18 cellular contexts compared by ENCODE assay signal in genomic region chr18:4869101-4869500, GRCh38.
A peak's percentile ranks its signal among the peaks of the same experiment; 100 is the strongest.
DNase-seq lines count a peak whose midpoint lies in the region; TF ChIP-seq lines count a peak whose summit lies in the region.
"Had no signal": no experiment of that assay in that cellular context is flagged by ENCODE, and none has a peak within 500 bp of the region (broad histone marks: within the 10 kb centered on the region; RNA-seq: fewer than 3 reads in every experiment).

No MANE protein-coding gene starts in this region.

- H3K9ac ChIP-seq in HUES48 (ENCODE audit: low read depth, low read length) (no peak overlapping the region), iPS-18a (ENCODE audit: low read length) (no peak overlapping the region), neural progenitor cell (no peak overlapping the region)
- H3K9ac ChIP-seq: BLaER1 had no signal

- peaks cover 13% of the 10 kb centered on the region for H3F3A ChIP-seq in neural progenitor cell (ENCODE audit: low read depth)

- H2AFZ ChIP-seq in neural progenitor cell (replicated peaks) = peak overlapping the region; percentile 7

- no peaks in the 10 kb centered on the region for H3K79me2 ChIP-seq in neural progenitor cell (ENCODE audit: low read depth)

- peaks cover 6% of the 10 kb centered on the region for H3K4me1 Mint-ChIP-seq in neural progenitor cell
- H3K4me1 Mint-ChIP-seq: B cell; CD4-positive, CD25-positive, alpha-beta regulatory T cell had no signal

- H3K9me3 Mint-ChIP-seq in neural progenitor cell = peaks cover 9% of the 10 kb centered on the region

- peak overlapping the region; percentile 53 for H3K27ac ChIP-seq in HUES48 (ENCODE audit: low read depth, low read length)
- peak overlapping the region; percentile 14 for H3K27ac ChIP-seq in iPS-18a (ENCODE audit: low read length)
- H3K27ac ChIP-seq in neural progenitor cell = no peak overlapping the region
- H3K27ac ChIP-seq: BLaER1, C4-2B had no signal

- H3K36me3 Mint-ChIP-seq in neural progenitor cell = no peaks in the 10 kb centered on the region
- H3K36me3 Mint-ChIP-seq: CD4-positive, CD25-positive, alpha-beta regulatory T cell; CD8-positive, alpha-beta T cell had no signal

- no peak overlapping the region for H3K4me3 Mint-ChIP-seq in neural progenitor cell
- H3K4me3 Mint-ChIP-seq: B cell; CD4-positive, CD25-positive, alpha-beta regulatory T cell; CD8-positive, alpha-beta T cell; HFFc6 had no signal

- H3K27me3 Mint-ChIP-seq in neural progenitor cell (ENCODE audit: insufficient read depth, low read depth) = no peaks in the 10 kb centered on the region
- H3K27me3 Mint-ChIP-seq: B cell; CD4-positive, CD25-positive, alpha-beta regulatory T cell had no signal

- H3K9me3 ChIP-seq in HUES48 (ENCODE audit: control insufficient read depth, insufficient read depth, low read length) (peaks cover 10% of the 10 kb centered on the region), iPS-18a (ENCODE audit: control insufficient read depth, low read depth, low read length) (peaks cover 8% of the 10 kb centered on the region), neural progenitor cell (ENCODE audit: low read depth) (peaks cover 7% of the 10 kb centered on the region)
- H3K9me3 ChIP-seq: Caco-2 had no signal

- H3K4me3 ChIP-seq in HUES48 (ENCODE audit: low read depth, low read length) (no peak overlapping the region), iPS-18a (ENCODE audit: low read length) (no peak overlapping the region), neural progenitor cell (no peak overlapping the region)
- H3K4me3 ChIP-seq: BLaER1, HAP-1 had no signal

- peak overlapping the region; percentile 15 for H3K4me2 ChIP-seq in neural progenitor cell
- H3K4me2 ChIP-seq: BLaER1 had no signal

- H3K4me1 ChIP-seq in HUES48 (ENCODE audit: control insufficient read depth, insufficient read depth, low read length) (peaks cover 14% of the 10 kb centered on the region), iPS-18a (ENCODE audit: control insufficient read depth, low read depth, low read length) (peaks cover 19% of the 10 kb centered on the region), neural progenitor cell (peaks cover 30% of the 10 kb centered on the region)
- H3K4me1 ChIP-seq: BLaER1, Caco-2 had no signal

- DNase-seq in neural progenitor cell (ENCODE audit: low spot score) (no peak), NCI-H2029 (lab: John Stamatoyannopoulos, UW) (no peak), AG20443 (ENCODE audit: low spot score) (no peak), NCI-H1417 treated with DMSO at 0.1 percent for 48 hours (lab: John Stamatoyannopoulos, UW) (no peak), NCI-H82 treated with DMSO at 0.1 percent for 48 hours (lab: John Stamatoyannopoulos, UW; ENCODE audit: unreplicated experiment) (no peak)
- DNase-seq: Caco-2; CD4-positive, CD25-positive, alpha-beta regulatory T cell; CD8-positive, alpha-beta T cell; DMS153; DND-41; GOT3; HFFc6 had no signal

- H3K27me3 ChIP-seq in HUES48 (ENCODE audit: control insufficient read depth, insufficient read depth, low read length) (no peaks in the 10 kb centered on the region), iPS-18a (ENCODE audit: control insufficient read depth, insufficient read depth, low read length) (no peaks in the 10 kb centered on the region), neural progenitor cell (no peaks in the 10 kb centered on the region)
- H3K27me3 ChIP-seq: BLaER1 had no signal

- H3K36me3 ChIP-seq in HUES48 (ENCODE audit: control insufficient read depth, insufficient read depth, low read length) (no peaks in the 10 kb centered on the region), iPS-18a (ENCODE audit: control insufficient read depth, low read depth, low read length) (no peaks in the 10 kb centered on the region), neural progenitor cell (peaks cover 3% of the 10 kb centered on the region)
- H3K36me3 ChIP-seq: BLaER1, HAP-1 had no signal

- no peak for TF ChIP-seq CTCF in neural progenitor cell (IDR thresholded peaks at IDR 0.05)

- H3K27ac Mint-ChIP-seq in neural progenitor cell = no peak overlapping the region
- H3K27ac Mint-ChIP-seq: B cell; CD4-positive, CD25-positive, alpha-beta regulatory T cell; CD8-positive, alpha-beta T cell; HFFc6 had no signal

- H4K20me1 ChIP-seq in neural progenitor cell (ENCODE audit: low read depth) = no peaks in the 10 kb centered on the region
- H4K20me1 ChIP-seq: BLaER1 had no signal
